Comparison of ENCODE assay signal across 8 cellular contexts in genomic region chr2:175251425-175252041, GRCh38.
A peak's percentile ranks its signal among the peaks of the same experiment; 100 is the strongest.
DNase-seq lines count a peak whose midpoint lies in the region; ATAC-seq and TF ChIP-seq lines count a peak whose summit lies in the region.

No MANE protein-coding gene starts in this region.

- WGBS in lung, 2 donors, result 20 to 27% methylated on average over 5 of the region's 5 CpGs

- ATAC-seq in lung (ENCODE audit: insufficient read depth, low FRiP score) (no peak), GM18517 (IDR thresholded peaks at IDR 0.05; ENCODE audit: unreplicated experiment) (no peak)

- POLR2A ChIA-PET in AG04450 (lab: Yijun Ruan, JAX) (interaction anchor here (0.6 kb wide), 1 partner anchor 19 kb away, joined by 5 read pairs; no protein-coding TSS in a partner anchor), GM10248 (lab: Yijun Ruan, JAX) (no interaction called here), MCF 10A (lab: Yijun Ruan, JAX) (interaction anchor here (0.5 to 1.4 kb wide), 4 partner anchors 8 to 846 kb away, joined by 3 to 5 read pairs (median 4); no protein-coding TSS in a partner anchor)

- intact Hi-C loops in MCF 10A (cut with micrococcal nuclease), result loop anchor here (1.0 kb wide), 2 partner anchors 31 to 846 kb away; no protein-coding TSS in a partner anchor

- peaks cover 56% of the 10 kb centered on the region for H3K27me3 Mint-ChIP-seq in MCF 10A (ENCODE audit: insufficient read depth, unreplicated experiment)

- H3K4me1 ChIP-seq in lung (ENCODE audit: control insufficient read depth in 2 of 2, insufficient read depth in 2 of 2, low read length in 2 of 2), result no peaks in the 10 kb centered on the region

- H3K4me3 ChIP-seq in AG04450 (ENCODE audit: low read depth, low read length) (no peak overlapping the region), lung (no peak overlapping the region)

- H3K36me3 ChIP-seq in lung (ENCODE audit: control insufficient read depth in 2 of 2, insufficient read depth in 2 of 2, low read length in 2 of 2), result no peaks in the 10 kb centered on the region

- H3K4me1 Mint-ChIP-seq in MCF 10A (ENCODE audit: insufficient read depth, unreplicated experiment), result no peaks in the 10 kb centered on the region

- H3K36me3 Mint-ChIP-seq in MCF 10A (ENCODE audit: insufficient read depth, unreplicated experiment), result no peaks in the 10 kb centered on the region

- no peak for DNase-seq in AG04450 (ENCODE audit: low read depth, low spot score)
- peak; percentile 28 for DNase-seq in GM10248 (ENCODE audit: extremely low spot score)
- DNase-seq in NCI-H2196 treated with DMSO at 0.1 percent for 48 hours (lab: John Stamatoyannopoulos, UW; ENCODE audit: unreplicated experiment), result peak; percentile 46
- peak; percentile 63 for DNase-seq in MCF 10A (ENCODE audit: unreplicated experiment)
- no peak for DNase-seq in lung (ENCODE audit: low spot score)
- DNase-seq in islet precursor cell, result no peak
- DNase-seq in activated CD4-positive, alpha-beta T cell treated with anti-CD3 and anti-CD28 coated beads, Interleukin-2, amount 50 U/mL, for 4 hours, result no peak

- no peak overlapping the region for H3K27ac Mint-ChIP-seq in MCF 10A (ENCODE audit: low read depth, unreplicated experiment)

- BruUV-seq in MCF 10A (replicated peaks; lab: Mats Ljungman, UMichigan), result no TSS peak

- H3K27me3 ChIP-seq in AG04450 (ENCODE audit: control insufficient read depth, insufficient read depth, low read length) (peaks cover 14% of the 10 kb centered on the region), lung (ENCODE audit: control insufficient read depth, insufficient read depth) (no peaks in the 10 kb centered on the region)

- no peaks in the 10 kb centered on the region for H3K9me3 Mint-ChIP-seq in MCF 10A (ENCODE audit: unreplicated experiment)

- no peak overlapping the region for H3K4me3 Mint-ChIP-seq in MCF 10A (ENCODE audit: unreplicated experiment)

- CTCF ChIA-PET in AG04450 (lab: Charles Lee), result interaction anchor here (0.5 to 5.0 kb wide), 59 partner anchors 10 to 1398 kb away, joined by 3 to 91 read pairs (median 5); partner anchors contain the start of genes ATF2 and ATP5MC3
- CTCF ChIA-PET in GM10248 (lab: Yijun Ruan, JAX), result interaction anchor here (0.7 to 2.6 kb wide), 30 partner anchors 9 to 846 kb away, joined by 3 to 22 read pairs (median 4); no protein-coding TSS in a partner anchor
- CTCF ChIA-PET in MCF 10A (lab: Yijun Ruan, JAX), result interaction anchor here (0.5 to 5.4 kb wide), 50 partner anchors 10 to 1506 kb away, joined by 3 to 64 read pairs (median 4); no protein-coding TSS in a partner anchor

- no peak overlapping the region for H3K27ac ChIP-seq in AG04450 (ENCODE audit: low read depth, low read length)
- no peak overlapping the region for H3K27ac ChIP-seq in lung (ENCODE audit: low read depth in 1 of 2, low read length in 1 of 2)

- H3K9me3 ChIP-seq in AG04450 (ENCODE audit: control insufficient read depth, insufficient read depth, low read length) (no peaks in the 10 kb centered on the region), lung (ENCODE audit: control insufficient read depth in 2 of 2, insufficient read depth in 1 of 2, low read length in 1 of 2) (peaks cover 0 to 2% of the 10 kb centered on the region in 2 donors)

- TF ChIP-seq CTCF in AG04450 (IDR thresholded peaks at IDR 0.05; ENCODE audit: low read depth, low read length) (peak; percentile 76), GM10248 (IDR thresholded peaks at IDR 0.05; ENCODE audit: control extremely low read depth, extremely low read depth, low read depth, missing control alignments) (peak; percentile 60), MCF 10A (IDR thresholded peaks at IDR 0.05; ENCODE audit: unreplicated experiment) (peak; percentile 48), lung (IDR thresholded peaks at IDR 0.05; ENCODE audit: control extremely low read depth, extremely low read depth) (peak; percentile 25)

Comparison
In these comparisons a context has a peak if more than half of its experiments do, and no peak if none do; other contexts are left out.
1. DNase-seq: peak in GM10248 (single experiment), NCI-H2196 treated with DMSO at 0.1 percent for 48 hours (single experiment) and MCF 10A (single experiment); none in AG04450 (single experiment), lung (single experiment), islet precursor cell (single experiment) and activated CD4-positive, alpha-beta T cell treated with anti-CD3 and anti-CD28 coated beads, Interleukin-2, amount 50 U/mL, for 4 hours (0 of 2).
2. CTCF ChIP-seq: peak in every context shown above with its lines; median percentile 76 in AG04450; 60 in GM10248; 48 in MCF 10A; 25 in lung.